Comparison of ENCODE assay signal across 9 cellular contexts in the genomic region with DNA sequence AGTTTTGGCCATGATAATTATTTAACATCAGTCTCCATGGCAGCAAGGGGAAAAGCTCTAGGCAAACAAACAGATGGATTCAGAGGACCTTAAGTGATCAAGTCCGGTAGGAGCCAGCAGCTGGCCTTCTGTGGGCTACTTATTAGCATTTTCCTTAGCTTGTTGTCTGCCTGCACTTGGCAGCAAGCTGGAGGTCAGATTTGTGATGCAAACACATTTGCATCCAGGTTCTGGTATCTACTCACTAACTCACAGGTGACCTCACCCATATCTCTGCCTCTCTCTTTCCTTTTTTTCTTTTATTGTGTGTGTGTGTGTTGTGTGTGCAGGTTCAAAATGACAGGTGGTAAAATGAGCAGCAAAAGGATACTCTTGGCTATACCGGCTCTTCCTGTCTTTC. TPM values are rescaled to one million over a fixed set of nuclear protein-coding genes. Genes with fewer than 3 reads are reported as not detected.
DNase-seq lines count a peak whose midpoint lies in the region; TF ChIP-seq lines count a peak whose summit lies in the region.
"Had no signal": no experiment of that assay in that cellular context is flagged by ENCODE, and none has a peak within 500 bp of the region (broad histone marks: within the 10 kb centered on the region; RNA-seq: fewer than 3 reads in every experiment).

No MANE protein-coding gene starts in this region.

- no peaks in the 10 kb centered on the region for H3K9me3 ChIP-seq in vagina

- in situ Hi-C loops in brain microvascular endothelial cell (cut with HindIII; ENCODE audit: low pct_ligation_motif_present, low sequenced_read_pairs), result no loop called here

- no peak for TF ChIP-seq POLR2A in vagina (IDR thresholded peaks at IDR 0.05)

- no peak overlapping the region for H3K4me3 ChIP-seq in brain microvascular endothelial cell (ENCODE audit: low read depth, low read length)
- H3K4me3 ChIP-seq in vagina, result no peak overlapping the region

- H3K36me3 ChIP-seq in brain microvascular endothelial cell (replicated peaks) (no peaks in the 10 kb centered on the region), vagina (no peaks in the 10 kb centered on the region)

- no peak for TF ChIP-seq CTCF in brain microvascular endothelial cell (IDR thresholded peaks at IDR 0.05; ENCODE audit: low read depth, low read length, missing control alignments)
- no peak for TF ChIP-seq CTCF in vagina (IDR thresholded peaks at IDR 0.05)

- H3K27me3 ChIP-seq in brain microvascular endothelial cell (replicated peaks) (no peaks in the 10 kb centered on the region), layer of hippocampus (ENCODE audit: control insufficient read depth, insufficient read depth, low read length) (no peaks in the 10 kb centered on the region), vagina (no peaks in the 10 kb centered on the region)

- intact Hi-C loops in vagina (cut with DNase I), result no loop called here

- peak; percentile 80 for DNase-seq in NCI-H2171 treated with DMSO at 0.1 percent for 48 hours (lab: John Stamatoyannopoulos, UW)
- DNase-seq in NCI-H2171 (lab: John Stamatoyannopoulos, UW), result no peak
- no peak for DNase-seq in brain microvascular endothelial cell
- no peak for DNase-seq in vagina (ENCODE audit: extremely low spot score in 2 of 2)
- DNase-seq in AML-193 (lab: John Stamatoyannopoulos, UW), result no peak
- no peak for DNase-seq in stimulated activated CD4-positive, alpha-beta T cell treated with anti-CD3 and anti-CD28 coated beads, Interleukin-4, amount 100 ng/mL, for 24 hours
- no peak for DNase-seq in NCI-H1694 (lab: John Stamatoyannopoulos, UW)
- DNase-seq: stimulated activated CD8-positive, alpha-beta memory T cell treated with anti-CD3 and anti-CD28 coated beads, Interleukin-4, amount 100 ng/mL, for 48 hours had no signal

- H3K27ac ChIP-seq in brain microvascular endothelial cell, result peak overlapping the region; percentile 53
- H3K27ac ChIP-seq in layer of hippocampus (ENCODE audit: low read depth, low read length), result peak overlapping the region; percentile 38
- peak overlapping the region; percentile 14 for H3K27ac ChIP-seq in vagina

- peaks cover 12% of the 10 kb centered on the region for H3K4me1 ChIP-seq in vagina

RNA-seq across cellular contexts. Expression of a gene that starts 32.3 kb away (rescaled TPM):
- total RNA-seq in vagina, result 5.9 TPM
